Comparison of ENCODE assay signal across 8 cellular contexts in genomic region chr10:27240212-27240890, GRCh38. TPM values are rescaled to one million over a fixed set of nuclear protein-coding genes. Genes with fewer than 3 reads are reported as not detected.
DNase-seq lines count a peak whose midpoint lies in the region; ATAC-seq and TF ChIP-seq lines count a peak whose summit lies in the region.

Gene ACBD5 (minus strand): TSS chr10:27240797. CDS start chr10:27240688, 109 bp downstream.

- DNase-seq in DMS79 (lab: John Stamatoyannopoulos, UW) (peak; percentile 42), RPMI8226 (peak; percentile 86), fibroblast of mammary gland (ENCODE audit: low read depth) (peak; percentile 87), stomach (peak; percentile 88)
- peak; percentile 14 for DNase-seq in Jurkat, Clone E6-1 (ENCODE audit: low read depth, low spot score)
- peak; percentile 67 for DNase-seq in activated T-helper 2 cell treated with anti-CD3 and anti-CD28 coated beads, Interferon-gamma antibody, Interleukin-2, Interleukin-4, amounts not matched to agents 10 μg/mL and 5 μg/mL and 100 μg/mL, durations not matched to agents 14 hours and 24 hours and 36 hours (ENCODE audit: low spot score)
- peak; percentile 45 to 79 (median 55) for DNase-seq in naive thymus-derived CD4-positive, alpha-beta T cell

- peak within 1 kb of the TSS; percentile 96 for H3K27ac Mint-ChIP-seq in activated T-helper 2 cell treated with anti-CD3 and anti-CD28 coated beads, Interferon-gamma antibody, Interleukin-2, Interleukin-4, amounts not matched to agents 10 μg/mL and 5 μg/mL and 100 μg/mL, durations not matched to agents 14 hours and 24 hours and 36 hours
- H3K27ac Mint-ChIP-seq in naive thymus-derived CD4-positive, alpha-beta T cell: peak within 1 kb of the TSS; percentile 94 to 100 (median 97)

- peak in 1 of 4 donors; percentile 45 for TF ChIP-seq POLR2A in stomach (IDR thresholded peaks at IDR 0.05)

- no peaks in the 10 kb centered on the region for H3K9me3 Mint-ChIP-seq in activated T-helper 2 cell treated with anti-CD3 and anti-CD28 coated beads, Interferon-gamma antibody, Interleukin-2, Interleukin-4, amounts not matched to agents 10 μg/mL and 5 μg/mL and 100 μg/mL, durations not matched to agents 14 hours and 24 hours and 36 hours
- peaks cover 0 to 5% (median 0%) of the 10 kb centered on the region in 11 donors for H3K9me3 Mint-ChIP-seq in naive thymus-derived CD4-positive, alpha-beta T cell

- peak; percentile 38 for ATAC-seq in GM21576 (IDR thresholded peaks at IDR 0.05; ENCODE audit: unreplicated experiment)
- ATAC-seq in naive thymus-derived CD4-positive, alpha-beta T cell: peak; percentile 61

- H3K36me3 Mint-ChIP-seq in activated T-helper 2 cell treated with anti-CD3 and anti-CD28 coated beads, Interferon-gamma antibody, Interleukin-2, Interleukin-4, amounts not matched to agents 10 μg/mL and 5 μg/mL and 100 μg/mL, durations not matched to agents 14 hours and 24 hours and 36 hours (ENCODE audit: low read depth): peaks cover 20% of the 10 kb centered on the region
- H3K36me3 Mint-ChIP-seq in naive thymus-derived CD4-positive, alpha-beta T cell: peaks cover 0 to 5% (median 2%) of the 10 kb centered on the region in 5 donors

- H3K4me3 ChIP-seq in Jurkat, Clone E6-1 (ENCODE audit: low read length): peak within 1 kb of the TSS; percentile 84
- peak within 1 kb of the TSS; percentile 74 for H3K4me3 ChIP-seq in fibroblast of mammary gland (ENCODE audit: control insufficient read depth, low read depth, low read length)
- H3K4me3 ChIP-seq in naive thymus-derived CD4-positive, alpha-beta T cell (ENCODE audit: low read length): peak within 1 kb of the TSS; percentile 80
- peak within 1 kb of the TSS; percentile 65 to 83 (median 76) for H3K4me3 ChIP-seq in stomach

- peaks cover 2% of the 10 kb centered on the region for H3K27me3 Mint-ChIP-seq in activated T-helper 2 cell treated with anti-CD3 and anti-CD28 coated beads, Interferon-gamma antibody, Interleukin-2, Interleukin-4, amounts not matched to agents 10 μg/mL and 5 μg/mL and 100 μg/mL, durations not matched to agents 14 hours and 24 hours and 36 hours (ENCODE audit: low read depth)
- H3K27me3 Mint-ChIP-seq in naive thymus-derived CD4-positive, alpha-beta T cell: peaks cover 0 to 5% (median 0%) of the 10 kb centered on the region in 5 donors

- peaks cover 0 to 6% (median 0%) of the 10 kb centered on the region in 3 experiments for H3K36me3 ChIP-seq in naive thymus-derived CD4-positive, alpha-beta T cell (ENCODE audit: control insufficient read depth in 2 of 3, insufficient read depth in 3 of 3, low read length in 3 of 3)
- no peaks in the 10 kb centered on the region for H3K36me3 ChIP-seq in stomach

- no peak for TF ChIP-seq EP300 in stomach (IDR thresholded peaks at IDR 0.05)

- H3K9me3 ChIP-seq in naive thymus-derived CD4-positive, alpha-beta T cell (ENCODE audit: control insufficient read depth in 2 of 3, low read length in 3 of 3): no peaks in the 10 kb centered on the region
- H3K9me3 ChIP-seq in stomach: no peaks in the 10 kb centered on the region

- WGBS in stomach, 5 donors: 0 to 1% (median 0%) methylated on average over 28 to 48 of the region's 48 CpGs

- H3K27me3 ChIP-seq in naive thymus-derived CD4-positive, alpha-beta T cell (ENCODE audit: control insufficient read depth in 2 of 2, insufficient read depth in 2 of 2, low read length in 2 of 2): no peaks in the 10 kb centered on the region
- H3K27me3 ChIP-seq in stomach: no peaks in the 10 kb centered on the region

- intact Hi-C loops in activated T-helper 2 cell treated with anti-CD3 and anti-CD28 coated beads, Interferon-gamma antibody, Interleukin-2, Interleukin-4, amounts not matched to agents 10 μg/mL and 5 μg/mL and 100 μg/mL, durations not matched to agents 14 hours and 24 hours and 36 hours (cut with micrococcal nuclease): loop anchor here (5.0 to 10.0 kb wide), 6 partner anchors 47 to 1437 kb away; partner anchors contain the start of genes APBB1IP, BAMBI, PDSS1 and WAC
- intact Hi-C loops in naive thymus-derived CD4-positive, alpha-beta T cell (cut with micrococcal nuclease): loop anchor here (1.0 to 5.0 kb wide), 11 partner anchors 16 to 1437 kb away; partner anchors contain the start of genes APBB1IP (in 1 of the 2), BAMBI (in 1 of the 2), MPP7 (in 1 of the 2) and PDSS1 (in 1 of the 2)
- intact Hi-C loops in stomach (cut with DNase I; ENCODE audit: low total_unique reads): no loop called here

- CTCF ChIA-PET in naive thymus-derived CD4-positive, alpha-beta T cell (lab: Charles Lee): interaction anchor here (0.7 to 2.0 kb wide), 4 partner anchors 10 to 139 kb away, joined by 3 to 8 read pairs (median 6); partner anchors contain the start of genes MASTL and YME1L1

- POLR2A ChIA-PET in naive thymus-derived CD4-positive, alpha-beta T cell (lab: Charles Lee): interaction anchor here (0.9 to 2.6 kb wide), 8 partner anchors 11 to 264 kb away, joined by 3 to 21 read pairs (median 5); partner anchors contain the start of genes MASTL, RAB18 and YME1L1

- peaks cover 32% of the 10 kb centered on the region for H3K4me1 Mint-ChIP-seq in activated T-helper 2 cell treated with anti-CD3 and anti-CD28 coated beads, Interferon-gamma antibody, Interleukin-2, Interleukin-4, amounts not matched to agents 10 μg/mL and 5 μg/mL and 100 μg/mL, durations not matched to agents 14 hours and 24 hours and 36 hours (ENCODE audit: low read depth)
- H3K4me1 Mint-ChIP-seq in naive thymus-derived CD4-positive, alpha-beta T cell: peaks cover 17 to 35% (median 34%) of the 10 kb centered on the region in 7 donors

- peak within 1 kb of the TSS; percentile 98 for H3K4me3 Mint-ChIP-seq in activated T-helper 2 cell treated with anti-CD3 and anti-CD28 coated beads, Interferon-gamma antibody, Interleukin-2, Interleukin-4, amounts not matched to agents 10 μg/mL and 5 μg/mL and 100 μg/mL, durations not matched to agents 14 hours and 24 hours and 36 hours (ENCODE audit: low read depth)
- H3K4me3 Mint-ChIP-seq in naive thymus-derived CD4-positive, alpha-beta T cell: peak within 1 kb of the TSS; percentile 91 to 99 (median 98)

- TF ChIP-seq CTCF in fibroblast of mammary gland (conservative IDR thresholded peaks at IDR 0.05; ENCODE audit: control insufficient read depth, insufficient read depth, low read depth, low read length) (no peak), stomach (IDR thresholded peaks at IDR 0.05) (no peak)

- peak within 1 kb of the TSS; percentile 93 for H3K27ac ChIP-seq in naive thymus-derived CD4-positive, alpha-beta T cell (ENCODE audit: low read depth, low read length)
- H3K27ac ChIP-seq in stomach: peak within 1 kb of the TSS; percentile 85 to 99 (median 97)

- peaks cover 8 to 21% of the 10 kb centered on the region in 2 donors for H3K4me1 ChIP-seq in naive thymus-derived CD4-positive, alpha-beta T cell (ENCODE audit: control insufficient read depth in 2 of 2, insufficient read depth in 2 of 2, low read length in 2 of 2)
- H3K4me1 ChIP-seq in stomach: peaks cover 20 to 63% (median 55%) of the 10 kb centered on the region in 4 donors

RNA-seq across cellular contexts. Expression of gene ACBD5, which starts in this region (rescaled TPM):
- 13.7 TPM for polyA plus RNA-seq in Jurkat, Clone E6-1 (2012; ENCODE audit: insufficient read depth, insufficient read length)
- 21.5 and 22.8 TPM in 2 replicates for total RNA-seq in activated T-helper 2 cell treated with anti-CD3 and anti-CD28 coated beads, Interferon-gamma antibody, Interleukin-2, Interleukin-4, amounts not matched to agents 10 μg/mL and 5 μg/mL and 100 μg/mL, durations not matched to agents 14 hours and 24 hours and 36 hours
- 10 to 100 TPM; 15.0 to 22.2 (median 20.1) TPM for total RNA-seq in naive thymus-derived CD4-positive, alpha-beta T cell
- polyA plus RNA-seq in naive thymus-derived CD4-positive, alpha-beta T cell: 1 to 10 TPM; 6.9 to 7.5 TPM
- total RNA-seq in stomach: 10 to 100 TPM in 4 of 5 donors, 1 to 10 TPM in 1; 6.7 to 45.2 (median 14.5) TPM
- 10 to 100 TPM in 2 of 3 donors, 1 to 10 TPM in 1; 6.2 to 19.1 (median 13.0) TPM for polyA plus RNA-seq in stomach

Comparison
In these comparisons a context has a peak if more than half of its experiments do, and no peak if none do; other contexts are left out.
1. Peak in every context shown above with its lines: DNase-seq, ATAC-seq, H3K4me3 ChIP-seq and H3K27ac ChIP-seq.
2. DNase-seq: peak in every context shown above with its lines; median percentile 88 in stomach; 87 in fibroblast of mammary gland; 86 in RPMI8226; 67 in activated T-helper 2 cell treated with anti-CD3 and anti-CD28 coated beads, Interferon-gamma antibody, Interleukin-2, Interleukin-4, amounts not matched to agents 10 μg/mL and 5 μg/mL and 100 μg/mL, durations not matched to agents 14 hours and 24 hours and 36 hours; 55 in naive thymus-derived CD4-positive, alpha-beta T cell; 42 in DMS79; 14 in Jurkat, Clone E6-1.